ENCODE assay signal across 26 cellular contexts in genomic region chr17:51185763-51186332, GRCh38. TPM values are rescaled to one million over a fixed set of nuclear protein-coding genes. Genes with fewer than 3 reads are reported as not detected.
DNase-seq lines count a peak whose midpoint lies in the region; ATAC-seq and TF ChIP-seq lines count a peak whose summit lies in the region.
"Had no signal": no experiment of that assay in that cellular context is flagged by ENCODE, and none has a peak within 500 bp of the region (broad histone marks: within the 10 kb centered on the region; RNA-seq: fewer than 3 reads in every experiment).

No MANE protein-coding gene starts in this region.

- no peak overlapping the region for H2BK120ac ChIP-seq in H9 (ENCODE audit: low read depth, low read length, poor library complexity, severe bottlenecking)

- H3K9ac ChIP-seq in H9 (ENCODE audit: extremely low read depth, insufficient read length, low read length), result no peak overlapping the region

- H3K56ac ChIP-seq in H9 (ENCODE audit: insufficient read length, low read depth, low read length), result no peak overlapping the region

- H2AFZ ChIP-seq in H9 (ENCODE audit: low read length), result no peak overlapping the region

- intact Hi-C loops in upper lobe of right lung (cut with DNase I) (no loop called here), heart right ventricle (cut with DNase I) (no loop called here)

- H3K4ac ChIP-seq in H9 (ENCODE audit: low read depth, low read length), result no peak overlapping the region

- no peak for DNase-seq in activated naive CD8-positive, alpha-beta T cell treated with anti-CD3 and anti-CD28 coated beads, Interleukin-2, amount 50 U/mL, for 24 hours
- no peak for DNase-seq in H9
- peak in 1 of 2 donors; percentile 13 for DNase-seq in foreskin keratinocyte
- DNase-seq in upper lobe of right lung, result peak; percentile 40
- DNase-seq in DMS53 (lab: John Stamatoyannopoulos, UW), result no peak
- DNase-seq in heart right ventricle, result no peak
- DNase-seq: ACHN; activated CD4-positive, alpha-beta T cell treated with anti-CD3 and anti-CD28 coated beads for 1 hour; activated gamma-delta T cell; BE2C; body of pancreas; DMS 273 treated with DMSO at 0.1 percent for 48 hours; EL; NCI-H146; NCI-H2107; NCI-H446; NCI-H82; retina; SHP77 treated with DMSO at 0.1 percent for 48 hours; stimulated activated naive B cell treated with anti-CD40 and anti-IgM and Interleukin-4, amounts not matched to agents 10 μg/mL and 1 μg/mL and 100 μg/mL, for 72 hours had no signal

- H3K9me3 Mint-ChIP-seq in activated naive CD8-positive, alpha-beta T cell (ENCODE audit: low read depth), result no peaks in the 10 kb centered on the region
- no peaks in the 10 kb centered on the region for H3K9me3 Mint-ChIP-seq in activated naive CD8-positive, alpha-beta T cell treated with anti-CD3 and anti-CD28 coated beads, Interleukin-2, amount 50 U/mL, for 24 hours
- H3K9me3 Mint-ChIP-seq in H9, result no peaks in the 10 kb centered on the region
- H3K9me3 Mint-ChIP-seq: natural killer cell treated with Interleukin-12 subunit alpha and Interleukin-12 subunit beta and Interleukin-15 and Interleukin-18, amount 100 ng/mL, for 72 hours; stimulated activated naive B cell treated with anti-CD40 and anti-IgM and Interleukin-4, amounts not matched to agents 10 μg/mL and 1 μg/mL and 100 μg/mL, for 72 hours had no signal

- H3K27ac ChIP-seq in H9 (ENCODE audit: insufficient read length, low read depth, low read length) (no peak overlapping the region), foreskin keratinocyte (no peak overlapping the region), upper lobe of right lung (no peak overlapping the region), heart right ventricle (no peak overlapping the region)
- H3K27ac ChIP-seq: body of pancreas, skin epidermis, thoracic aorta had no signal

- no peak for ATAC-seq in activated naive CD8-positive, alpha-beta T cell treated with anti-CD3 and anti-CD28 coated beads, Interleukin-2, amount 50 U/mL, for 24 hours
- ATAC-seq in foreskin keratinocyte (peak; percentile 78), upper lobe of right lung (no peak), heart right ventricle (no peak)
- ATAC-seq: body of pancreas; GM12878; HCT116; natural killer cell treated with Interleukin-12 subunit alpha and Interleukin-12 subunit beta and Interleukin-15 and Interleukin-18, amount 100 ng/mL, for 72 hours; stimulated activated naive B cell treated with anti-CD40 and anti-IgM and Interleukin-4, amounts not matched to agents 10 μg/mL and 1 μg/mL and 100 μg/mL, for 72 hours had no signal

- H3K27me3 Mint-ChIP-seq in activated naive CD8-positive, alpha-beta T cell, result no peaks in the 10 kb centered on the region
- no peaks in the 10 kb centered on the region for H3K27me3 Mint-ChIP-seq in activated naive CD8-positive, alpha-beta T cell treated with anti-CD3 and anti-CD28 coated beads, Interleukin-2, amount 50 U/mL, for 24 hours
- no peaks in the 10 kb centered on the region for H3K27me3 Mint-ChIP-seq in H9 (ENCODE audit: low read depth)
- H3K27me3 Mint-ChIP-seq: natural killer cell treated with Interleukin-12 subunit alpha and Interleukin-12 subunit beta and Interleukin-15 and Interleukin-18, amount 100 ng/mL, for 72 hours; stimulated activated naive B cell treated with anti-CD40 and anti-IgM and Interleukin-4, amounts not matched to agents 10 μg/mL and 1 μg/mL and 100 μg/mL, for 72 hours had no signal

- no peak overlapping the region for H4K8ac ChIP-seq in H9 (replicated peaks; ENCODE audit: insufficient read length, low read depth, low read length)

- no peak overlapping the region for H4K5ac ChIP-seq in H9 (ENCODE audit: insufficient read length, low read depth, low read length)

- H3K23me2 ChIP-seq in H9 (ENCODE audit: insufficient read length, low read depth, low read length, poor library complexity, severe bottlenecking), result no peaks in the 10 kb centered on the region

- H2BK5ac ChIP-seq in H9 (ENCODE audit: insufficient read length, low read length), result no peak overlapping the region

- no peaks in the 10 kb centered on the region for H3K27me3 ChIP-seq in H9 (ENCODE audit: insufficient read depth, low read length)
- H3K27me3 ChIP-seq in foreskin keratinocyte, result no peaks in the 10 kb centered on the region
- no peaks in the 10 kb centered on the region for H3K27me3 ChIP-seq in upper lobe of right lung
- no peaks in the 10 kb centered on the region for H3K27me3 ChIP-seq in heart right ventricle
- H3K27me3 ChIP-seq: BE2C, body of pancreas had no signal

- H3K23ac ChIP-seq in H9 (ENCODE audit: insufficient read length, low read depth, low read length), result no peak overlapping the region

- peaks cover 4% of the 10 kb centered on the region for H3K4me1 Mint-ChIP-seq in activated naive CD8-positive, alpha-beta T cell (ENCODE audit: low read depth)
- no peaks in the 10 kb centered on the region for H3K4me1 Mint-ChIP-seq in activated naive CD8-positive, alpha-beta T cell treated with anti-CD3 and anti-CD28 coated beads, Interleukin-2, amount 50 U/mL, for 24 hours
- H3K4me1 Mint-ChIP-seq in H9, result no peaks in the 10 kb centered on the region

- no peak overlapping the region for H3K4me3 Mint-ChIP-seq in activated naive CD8-positive, alpha-beta T cell
- no peak overlapping the region for H3K4me3 Mint-ChIP-seq in activated naive CD8-positive, alpha-beta T cell treated with anti-CD3 and anti-CD28 coated beads, Interleukin-2, amount 50 U/mL, for 24 hours
- no peak overlapping the region for H3K4me3 Mint-ChIP-seq in H9
- H3K4me3 Mint-ChIP-seq: natural killer cell treated with Interleukin-12 subunit alpha and Interleukin-12 subunit beta and Interleukin-15 and Interleukin-18, amount 100 ng/mL, for 72 hours; stimulated activated naive B cell treated with anti-CD40 and anti-IgM and Interleukin-4, amounts not matched to agents 10 μg/mL and 1 μg/mL and 100 μg/mL, for 72 hours had no signal

- H3K79me2 ChIP-seq in H9 (ENCODE audit: insufficient read depth, low read length), result no peaks in the 10 kb centered on the region

- H3K9me3 ChIP-seq in H9 (ENCODE audit: control insufficient read depth, low read depth, low read length), result no peaks in the 10 kb centered on the region
- no peaks in the 10 kb centered on the region for H3K9me3 ChIP-seq in upper lobe of right lung
- H3K9me3 ChIP-seq in heart right ventricle, result no peaks in the 10 kb centered on the region
- H3K9me3 ChIP-seq: BE2C, body of pancreas, thoracic aorta had no signal

- no peak overlapping the region for H3K4me2 ChIP-seq in H9 (ENCODE audit: insufficient read depth, insufficient read length, low read length)

- WGBS in H9 (ENCODE audit: extremely low coverage, insufficient read length, low lambda C conversion rate), result no CpG with 5 or more reads among the region's 8 CpGs
- 90 to 91% methylated on average over 8 of the region's 8 CpGs for WGBS in heart right ventricle, 2 donors

- H3K4me1 ChIP-seq in H9 (ENCODE audit: insufficient read depth, low read length) (no peaks in the 10 kb centered on the region), foreskin keratinocyte (no peaks in the 10 kb centered on the region), upper lobe of right lung (no peaks in the 10 kb centered on the region), heart right ventricle (peaks cover 0 to 3% (median 0%) of the 10 kb centered on the region in 9 donors)
- H3K4me1 ChIP-seq: body of pancreas had no signal

- peak overlapping the region; percentile 59 for H3K27ac Mint-ChIP-seq in activated naive CD8-positive, alpha-beta T cell
- no peak overlapping the region for H3K27ac Mint-ChIP-seq in activated naive CD8-positive, alpha-beta T cell treated with anti-CD3 and anti-CD28 coated beads, Interleukin-2, amount 50 U/mL, for 24 hours
- H3K27ac Mint-ChIP-seq in H9, result peak overlapping the region in 2 of 3 experiments; percentile 16 to 30; a peak in 2 of 7 replicates
- H3K27ac Mint-ChIP-seq: natural killer cell treated with Interleukin-12 subunit alpha and Interleukin-12 subunit beta and Interleukin-15 and Interleukin-18, amount 100 ng/mL, for 72 hours; stimulated activated naive B cell treated with anti-CD40 and anti-IgM and Interleukin-4, amounts not matched to agents 10 μg/mL and 1 μg/mL and 100 μg/mL, for 72 hours had no signal

- TF ChIP-seq CTCF in H9 (conservative IDR thresholded peaks at IDR 0.05) (no peak), foreskin keratinocyte (conservative IDR thresholded peaks at IDR 0.05) (no peak), upper lobe of right lung (IDR thresholded peaks at IDR 0.05) (no peak), heart right ventricle (IDR thresholded peaks at IDR 0.05) (no peak)

- H3K14ac ChIP-seq in H9 (ENCODE audit: insufficient read depth, low read length), result no peak overlapping the region

- H3K79me1 ChIP-seq in H9 (ENCODE audit: insufficient read depth, low read depth, low read length, poor library complexity, severe bottlenecking), result no peaks in the 10 kb centered on the region

- H4K91ac ChIP-seq in H9 (ENCODE audit: insufficient read length, low read depth, low read length), result no peak overlapping the region

- H2BK15ac ChIP-seq in H9 (ENCODE audit: low read depth, low read length), result no peak overlapping the region

- H3K36me3 ChIP-seq in upper lobe of right lung, result peaks cover 77% of the 10 kb centered on the region
- peaks cover 0 to 98% (median 12%) of the 10 kb centered on the region in 9 donors for H3K36me3 ChIP-seq in heart right ventricle

- H2AK5ac ChIP-seq in H9 (ENCODE audit: insufficient read length, low read length), result no peak overlapping the region

- no peak overlapping the region for H3K4me3 ChIP-seq in upper lobe of right lung
- H3K4me3 ChIP-seq in heart right ventricle, result no peak overlapping the region
- H3K4me3 ChIP-seq: body of pancreas, GM12878, skin epidermis, thoracic aorta had no signal

- no peak overlapping the region for H3K18ac ChIP-seq in H9 (ENCODE audit: insufficient read length, low read depth, low read length)

- H3K36me3 Mint-ChIP-seq in activated naive CD8-positive, alpha-beta T cell, result peaks cover 2% of the 10 kb centered on the region
- H3K36me3 Mint-ChIP-seq in activated naive CD8-positive, alpha-beta T cell treated with anti-CD3 and anti-CD28 coated beads, Interleukin-2, amount 50 U/mL, for 24 hours (ENCODE audit: low read depth), result peaks cover 27% of the 10 kb centered on the region
- peaks cover 19 to 84% (median 65%) of the 10 kb centered on the region in 3 experiments; a peak in 6 of 7 replicates for H3K36me3 Mint-ChIP-seq in H9 (ENCODE audit: insufficient read depth in 1 of 3, low read depth in 3 of 3)
- H3K36me3 Mint-ChIP-seq: natural killer cell treated with Interleukin-12 subunit alpha and Interleukin-12 subunit beta and Interleukin-15 and Interleukin-18, amount 100 ng/mL, for 72 hours had no signal

- H3T11ph ChIP-seq in H9 (ENCODE audit: low read length), result no peak overlapping the region

- no peaks in the 10 kb centered on the region for H4K20me1 ChIP-seq in H9 (ENCODE audit: control insufficient read depth, insufficient read depth, insufficient read length)

- no peak overlapping the region for H2BK20ac ChIP-seq in H9 (ENCODE audit: low read depth, low read length, poor library complexity, severe bottlenecking)

- no peak overlapping the region for H2BK12ac ChIP-seq in H9 (ENCODE audit: insufficient read length, low read depth, low read length)

RNA-seq across cellular contexts. Expression of gene NME2, which starts 19.6 kb away (rescaled TPM):
- total RNA-seq in H9 (2021) (811 and 819 TPM in 2 replicates), foreskin keratinocyte (1,137 TPM in 2 replicates), upper lobe of right lung (306 TPM), heart right ventricle (100 to 1,000 TPM; 117 to 302 (median 208) TPM)
- polyA plus RNA-seq in foreskin keratinocyte (1,484 and 1,519 TPM in 2 replicates), heart right ventricle (100 to 1,000 TPM; 351 to 965 TPM)

RNA-seq across cellular contexts. Expression of gene NME1, which starts 32.5 kb away (rescaled TPM):
- total RNA-seq in H9 (2021) (206 and 220 TPM in 2 replicates), foreskin keratinocyte (326 and 368 TPM in 2 replicates), upper lobe of right lung (29.4 TPM), heart right ventricle (10 to 100 TPM; 12.9 to 52.0 (median 21.8) TPM)
- polyA plus RNA-seq in foreskin keratinocyte (458 and 507 TPM in 2 replicates), heart right ventricle (100 to 1,000 TPM in 1 of 2 donors, 10 to 100 TPM in 1; 31.8 to 169 TPM)
